ENCODE assay signal across 17 cellular contexts in genomic region chr21:39071623-39072214, GRCh38.
DNase-seq lines count a peak whose midpoint lies in the region; TF ChIP-seq lines count a peak whose summit lies in the region.
"Had no signal": no experiment of that assay in that cellular context is flagged by ENCODE, and none has a peak within 500 bp of the region (broad histone marks: within the 10 kb centered on the region; RNA-seq: fewer than 3 reads in every experiment).

No MANE protein-coding gene starts in this region.

- no peak for TF ChIP-seq POLR2A in tibial nerve (IDR thresholded peaks at IDR 0.05)

- no peak for TF ChIP-seq EP300 in tibial nerve (IDR thresholded peaks at IDR 0.05)

- no peaks in the 10 kb centered on the region for H3K9me2 ChIP-seq in hepatocyte (replicated peaks; ENCODE audit: insufficient read depth)

- H3K4me1 Mint-ChIP-seq in HFFc6 (ENCODE audit: low read depth) = peaks cover 35% of the 10 kb centered on the region
- H3K4me1 Mint-ChIP-seq: naive thymus-derived CD8-positive, alpha-beta T cell; stimulated activated naive B cell treated with anti-CD40 and anti-IgM and Interleukin-4, amounts not matched to agents 10 μg/mL and 1 μg/mL and 100 μg/mL, for 72 hours had no signal

- DNase-seq in HFFc6 (peak; percentile 38), astrocyte of the spinal cord (ENCODE audit: low read depth, low spot score) (peak; percentile 12), hepatocyte (ENCODE audit: low spot score) (peak; percentile 40), stromal cell of bone marrow (ENCODE audit: low read depth) (peak; percentile 17), NCI-H187 treated with DMSO at 0.1 percent for 48 hours (lab: John Stamatoyannopoulos, UW) (no peak), tibial nerve (ENCODE audit: low spot score in 2 of 2) (no peak), NCI-H1048 (lab: John Stamatoyannopoulos, UW) (no peak), COLO829 (ENCODE audit: low spot score) (no peak)
- DNase-seq: activated CD4-positive, alpha-beta T cell treated with anti-CD3 and anti-CD28 coated beads for 1 hour; dorsolateral prefrontal cortex; naive thymus-derived CD8-positive, alpha-beta T cell; NCI-H1105 treated with DMSO at 0.1 percent for 48 hours; NCI-H446 treated with DMSO at 0.1 percent for 48 hours; stimulated activated CD4-positive, alpha-beta T cell treated with anti-CD3 and anti-CD28 coated beads, Interleukin-4, amount 100 ng/mL, for 24 hours; stimulated activated naive B cell treated with anti-CD40 and anti-IgM and Interleukin-4, amounts not matched to agents 10 μg/mL and 1 μg/mL and 100 μg/mL, for 72 hours; T-helper 1 cell had no signal

- H3K9me3 Mint-ChIP-seq in HFFc6 = peaks cover 23% of the 10 kb centered on the region

- H3K27me3 ChIP-seq in hepatocyte = no peaks in the 10 kb centered on the region
- H3K27me3 ChIP-seq in tibial nerve = no peaks in the 10 kb centered on the region
- H3K27me3 ChIP-seq: dorsolateral prefrontal cortex had no signal

- H3K4me3 Mint-ChIP-seq in HFFc6 = no peak overlapping the region
- H3K4me3 Mint-ChIP-seq: GM23338; naive thymus-derived CD8-positive, alpha-beta T cell; stimulated activated naive B cell treated with anti-CD40 and anti-IgM and Interleukin-4, amounts not matched to agents 10 μg/mL and 1 μg/mL and 100 μg/mL, for 72 hours had no signal

- H3K4me3 ChIP-seq in astrocyte of the spinal cord (ENCODE audit: low read depth, low read length) (no peak overlapping the region), hepatocyte (no peak overlapping the region), tibial nerve (no peak overlapping the region)
- H3K4me3 ChIP-seq: dorsolateral prefrontal cortex, GM23338 had no signal

- H3K36me3 ChIP-seq in hepatocyte (replicated peaks; ENCODE audit: insufficient read depth, low read depth) = no peaks in the 10 kb centered on the region
- H3K36me3 ChIP-seq in tibial nerve = no peaks in the 10 kb centered on the region

- no peak overlapping the region for H3K27ac Mint-ChIP-seq in HFFc6
- H3K27ac Mint-ChIP-seq: GM23338; naive thymus-derived CD8-positive, alpha-beta T cell; stimulated activated naive B cell treated with anti-CD40 and anti-IgM and Interleukin-4, amounts not matched to agents 10 μg/mL and 1 μg/mL and 100 μg/mL, for 72 hours had no signal

- in situ Hi-C loops in astrocyte of the spinal cord (cut with HindIII; ENCODE audit: low sequenced_read_pairs) = no loop called here

- H3K79me2 ChIP-seq in hepatocyte = no peaks in the 10 kb centered on the region

- no peaks in the 10 kb centered on the region for H3K9me3 ChIP-seq in hepatocyte (ENCODE audit: low read depth)
- no peaks in the 10 kb centered on the region for H3K9me3 ChIP-seq in tibial nerve

- TF ChIP-seq CTCF in HFFc6 (IDR thresholded peaks at IDR 0.05) = no peak
- TF ChIP-seq CTCF in astrocyte of the spinal cord (IDR thresholded peaks at IDR 0.05; ENCODE audit: low read depth, low read length) = no peak
- no peak for TF ChIP-seq CTCF in hepatocyte (IDR thresholded peaks at IDR 0.05; ENCODE audit: poor library complexity)
- no peak for TF ChIP-seq CTCF in tibial nerve (IDR thresholded peaks at IDR 0.05)

- H3K36me3 Mint-ChIP-seq in HFFc6 (ENCODE audit: low read depth) = peaks cover 30% of the 10 kb centered on the region; the same call in 1 of the 2 replicates
- H3K36me3 Mint-ChIP-seq: stimulated activated naive B cell treated with anti-CD40 and anti-IgM and Interleukin-4, amounts not matched to agents 10 μg/mL and 1 μg/mL and 100 μg/mL, for 72 hours had no signal

- H2AFZ ChIP-seq in hepatocyte = no peak overlapping the region
- H2AFZ ChIP-seq: GM23338 had no signal

- H3K4me1 ChIP-seq in hepatocyte (ENCODE audit: insufficient read depth) (peaks cover 29% of the 10 kb centered on the region), tibial nerve (peaks cover 0 to 25% (median 0%) of the 10 kb centered on the region in 4 donors)

- WGBS in hepatocyte (ENCODE audit: low lambda C conversion rate, missing lambda C conversion rate) = 14% methylated on average over 4 of the region's 4 CpGs
- WGBS in tibial nerve, 2 donors = 39 to 41% methylated on average over 4 of the region's 4 CpGs

- H3K27ac ChIP-seq in hepatocyte = peak overlapping the region; percentile 53
- no peak overlapping the region for H3K27ac ChIP-seq in tibial nerve
- H3K27ac ChIP-seq: dorsolateral prefrontal cortex had no signal

- no peaks in the 10 kb centered on the region for H4K20me1 ChIP-seq in hepatocyte (ENCODE audit: insufficient read depth, poor library complexity, severe bottlenecking)

- peaks cover 8% of the 10 kb centered on the region for H3K27me3 Mint-ChIP-seq in HFFc6 (ENCODE audit: insufficient read depth)

- no peak overlapping the region for H3K4me2 ChIP-seq in hepatocyte
- H3K4me2 ChIP-seq: GM23338 had no signal

Comparison
In these comparisons a context has a peak if more than half of its experiments do, and no peak if none do; other contexts are left out.
1. DNase-seq: peak in HFFc6 (single experiment), astrocyte of the spinal cord (single experiment), hepatocyte (single experiment) and stromal cell of bone marrow (single experiment); none in NCI-H187 treated with DMSO at 0.1 percent for 48 hours (single experiment), tibial nerve (0 of 2), NCI-H1048 (single experiment) and COLO829 (single experiment).